8 cellular contexts compared by ENCODE assay signal in genomic region chr22:37745548-37746365, GRCh38. TPM values are rescaled to one million over a fixed set of nuclear protein-coding genes. Genes with fewer than 3 reads are reported as not detected.
DNase-seq lines count a peak whose midpoint lies in the region; ATAC-seq and TF ChIP-seq lines count a peak whose summit lies in the region.

No MANE protein-coding gene starts in this region.

- no peak overlapping the region for H2AFZ ChIP-seq in fibroblast of lung (ENCODE audit: low read length)

- DNase-seq in CD4-positive, CD25-positive, alpha-beta regulatory T cell = peak; percentile 81 to 89 (median 85)
- peak; percentile 99 for DNase-seq in GM20000 (ENCODE audit: low spot score)
- peak; percentile 98 for DNase-seq in HuH-7 (ENCODE audit: low spot score)
- peak; percentile 89 for DNase-seq in RPMI7951 (ENCODE audit: low read depth)
- DNase-seq in fibroblast of lung (ENCODE audit: low read depth in 2 of 2) = peak; percentile 83 to 84
- DNase-seq in naive thymus-derived CD4-positive, alpha-beta T cell = peak; percentile 67 to 90 (median 78)
- DNase-seq in stimulated activated CD8-positive, alpha-beta memory T cell treated with anti-CD3 and anti-CD28 coated beads, Interleukin-7, amount 100 ng/mL, for 48 hours (ENCODE audit: extremely low read depth in 1 of 2, low read depth in 1 of 2) = peak; percentile 79 to 82

- no peaks in the 10 kb centered on the region for H3K27me3 Mint-ChIP-seq in CD4-positive, CD25-positive, alpha-beta regulatory T cell
- no peaks in the 10 kb centered on the region for H3K27me3 Mint-ChIP-seq in activated T-helper 17 cell treated with anti-CD3 and anti-CD28 coated beads, Interleukin-2, amount 50 U/mL, for 72 hours
- no peaks in the 10 kb centered on the region for H3K27me3 Mint-ChIP-seq in naive thymus-derived CD4-positive, alpha-beta T cell

- H3K36me3 ChIP-seq in CD4-positive, CD25-positive, alpha-beta regulatory T cell (ENCODE audit: control insufficient read depth, insufficient read depth, low read length) = no peaks in the 10 kb centered on the region
- H3K36me3 ChIP-seq in fibroblast of lung (ENCODE audit: control insufficient read depth, insufficient read depth, low read length) = no peaks in the 10 kb centered on the region
- H3K36me3 ChIP-seq in naive thymus-derived CD4-positive, alpha-beta T cell (ENCODE audit: control insufficient read depth in 2 of 3, insufficient read depth in 3 of 3, low read length in 3 of 3) = no peaks in the 10 kb centered on the region

- H3K27ac Mint-ChIP-seq in CD4-positive, CD25-positive, alpha-beta regulatory T cell = peak overlapping the region; percentile 5 to 92 (median 90)
- peak overlapping the region; percentile 78 for H3K27ac Mint-ChIP-seq in activated T-helper 17 cell treated with anti-CD3 and anti-CD28 coated beads, Interleukin-2, amount 50 U/mL, for 72 hours
- H3K27ac Mint-ChIP-seq in naive thymus-derived CD4-positive, alpha-beta T cell = peak overlapping the region; percentile 75 to 93 (median 87)

- H3K4me3 ChIP-seq in CD4-positive, CD25-positive, alpha-beta regulatory T cell (ENCODE audit: low read depth, low read length) = peak overlapping the region; percentile 82
- peak overlapping the region; percentile 59 to 93 (median 77) for H3K4me3 ChIP-seq in fibroblast of lung (replicated peaks in 1 of 4; ENCODE audit: control extremely low read depth in 1 of 4, insufficient read depth in 1 of 4, low read depth in 3 of 4, low read length in 4 of 4)
- H3K4me3 ChIP-seq in naive thymus-derived CD4-positive, alpha-beta T cell (ENCODE audit: low read length) = peak overlapping the region; percentile 74

- no peaks in the 10 kb centered on the region for H3K9me3 Mint-ChIP-seq in CD4-positive, CD25-positive, alpha-beta regulatory T cell
- H3K9me3 Mint-ChIP-seq in activated T-helper 17 cell treated with anti-CD3 and anti-CD28 coated beads, Interleukin-2, amount 50 U/mL, for 72 hours = no peaks in the 10 kb centered on the region
- H3K9me3 Mint-ChIP-seq in naive thymus-derived CD4-positive, alpha-beta T cell = peaks cover 0 to 3% (median 0%) of the 10 kb centered on the region in 11 donors

- H3K9ac ChIP-seq in fibroblast of lung (ENCODE audit: insufficient read depth, low read length) = peak overlapping the region; percentile 93

- TF ChIP-seq CTCF in GM20000 (IDR thresholded peaks at IDR 0.05; ENCODE audit: extremely low read depth, missing control alignments) = no peak
- TF ChIP-seq CTCF in fibroblast of lung (conservative IDR thresholded peaks at IDR 0.05 in 1 of 2, IDR thresholded peaks at IDR 0.05 in 1 of 2; ENCODE audit: low read depth in 1 of 2, low read length in 2 of 2) = no peak

- peak; percentile 92 to 94 for ATAC-seq in CD4-positive, CD25-positive, alpha-beta regulatory T cell (ENCODE audit: low read depth in 2 of 2)
- ATAC-seq in activated T-helper 17 cell treated with anti-CD3 and anti-CD28 coated beads, Interleukin-2, amount 50 U/mL, for 72 hours (replicated peaks) = peak; percentile 95
- ATAC-seq in naive thymus-derived CD4-positive, alpha-beta T cell = peak; percentile 97

- H3K4me1 Mint-ChIP-seq in CD4-positive, CD25-positive, alpha-beta regulatory T cell = peaks cover 0 to 34% (median 23%) of the 10 kb centered on the region in 4 donors
- H3K4me1 Mint-ChIP-seq in activated T-helper 17 cell treated with anti-CD3 and anti-CD28 coated beads, Interleukin-2, amount 50 U/mL, for 72 hours = peaks cover 5% of the 10 kb centered on the region
- H3K4me1 Mint-ChIP-seq in naive thymus-derived CD4-positive, alpha-beta T cell = peaks cover 13 to 36% (median 26%) of the 10 kb centered on the region in 7 donors

- peak overlapping the region; percentile 66 for H3K27ac ChIP-seq in CD4-positive, CD25-positive, alpha-beta regulatory T cell (ENCODE audit: insufficient read depth, low read length, poor library complexity, severe bottlenecking)
- peak overlapping the region; percentile 93 for H3K27ac ChIP-seq in fibroblast of lung (ENCODE audit: insufficient read depth, low read length)
- peak overlapping the region; percentile 77 for H3K27ac ChIP-seq in naive thymus-derived CD4-positive, alpha-beta T cell (ENCODE audit: low read depth, low read length)

- CTCF ChIA-PET in naive thymus-derived CD4-positive, alpha-beta T cell (lab: Charles Lee) = no interaction called here

- no peaks in the 10 kb centered on the region for H3K27me3 ChIP-seq in CD4-positive, CD25-positive, alpha-beta regulatory T cell (ENCODE audit: control insufficient read depth, insufficient read depth, low read length)
- no peaks in the 10 kb centered on the region for H3K27me3 ChIP-seq in fibroblast of lung (ENCODE audit: control insufficient read depth, insufficient read depth, low read length)
- H3K27me3 ChIP-seq in naive thymus-derived CD4-positive, alpha-beta T cell (ENCODE audit: control insufficient read depth in 2 of 2, insufficient read depth in 2 of 2, low read length in 2 of 2) = no peaks in the 10 kb centered on the region

- H3K79me2 ChIP-seq in fibroblast of lung (ENCODE audit: control insufficient read depth, insufficient read depth, low read length) = peaks cover 53% of the 10 kb centered on the region

- POLR2A ChIA-PET in naive thymus-derived CD4-positive, alpha-beta T cell (lab: Charles Lee) = no interaction called here

- no peaks in the 10 kb centered on the region for H3K9me3 ChIP-seq in CD4-positive, CD25-positive, alpha-beta regulatory T cell (ENCODE audit: control insufficient read depth in 2 of 2, low read length in 2 of 2)
- H3K9me3 ChIP-seq in fibroblast of lung (ENCODE audit: control insufficient read depth, insufficient read depth, low read depth, low read length) = no peaks in the 10 kb centered on the region
- no peaks in the 10 kb centered on the region for H3K9me3 ChIP-seq in naive thymus-derived CD4-positive, alpha-beta T cell (ENCODE audit: control insufficient read depth in 2 of 3, low read length in 3 of 3)

- no peaks in the 10 kb centered on the region for H3K36me3 Mint-ChIP-seq in CD4-positive, CD25-positive, alpha-beta regulatory T cell
- H3K36me3 Mint-ChIP-seq in activated T-helper 17 cell treated with anti-CD3 and anti-CD28 coated beads, Interleukin-2, amount 50 U/mL, for 72 hours (ENCODE audit: low read depth) = no peaks in the 10 kb centered on the region
- H3K36me3 Mint-ChIP-seq in naive thymus-derived CD4-positive, alpha-beta T cell = peaks cover 0 to 3% (median 0%) of the 10 kb centered on the region in 5 donors

- peak overlapping the region; percentile 48 for H3K4me2 ChIP-seq in fibroblast of lung (ENCODE audit: extremely low read depth, insufficient read depth, low read length)

- intact Hi-C loops in naive thymus-derived CD4-positive, alpha-beta T cell (cut with micrococcal nuclease) = loop anchor here (1.0 to 5.0 kb wide), 9 partner anchors 49 to 503 kb away; partner anchors contain the start of genes GCAT (in 2 of the 2), GGA1 (in 2 of the 2), ANKRD54 (in 1 of the 2) and RAC2 (in 1 of the 2)

- peak overlapping the region; percentile 94 to 98 (median 96) for H3K4me3 Mint-ChIP-seq in CD4-positive, CD25-positive, alpha-beta regulatory T cell
- H3K4me3 Mint-ChIP-seq in activated T-helper 17 cell treated with anti-CD3 and anti-CD28 coated beads, Interleukin-2, amount 50 U/mL, for 72 hours = peak overlapping the region; percentile 83
- peak overlapping the region; percentile 82 to 96 (median 92) for H3K4me3 Mint-ChIP-seq in naive thymus-derived CD4-positive, alpha-beta T cell

- no peaks in the 10 kb centered on the region for H4K20me1 ChIP-seq in fibroblast of lung (ENCODE audit: control insufficient read depth, extremely low read depth, insufficient read depth, low read length)

- peaks cover 29% of the 10 kb centered on the region for H3K4me1 ChIP-seq in CD4-positive, CD25-positive, alpha-beta regulatory T cell (ENCODE audit: control insufficient read depth, insufficient read depth, low read length, poor library complexity, severe bottlenecking)
- H3K4me1 ChIP-seq in fibroblast of lung (ENCODE audit: control insufficient read depth, extremely low read depth, insufficient read depth, low read length) = peaks cover 47% of the 10 kb centered on the region
- H3K4me1 ChIP-seq in naive thymus-derived CD4-positive, alpha-beta T cell (ENCODE audit: control insufficient read depth in 2 of 2, insufficient read depth in 2 of 2, low read length in 2 of 2) = peaks cover 9 to 18% of the 10 kb centered on the region in 2 donors

RNA-seq across cellular contexts. Expression of gene TRIOBP, which starts 48.9 kb away (rescaled TPM):
- total RNA-seq in CD4-positive, CD25-positive, alpha-beta regulatory T cell = 24.8 TPM
- polyA plus RNA-seq in CD4-positive, CD25-positive, alpha-beta regulatory T cell = 10 to 100 TPM; 10.9 to 19.2 (median 13.1) TPM
- 68.2 and 102 TPM in 2 replicates for total RNA-seq in RPMI7951 (2014; rRNA removed; shearing (Covaris generic))
- 10 to 100 TPM; 28.2 to 36.9 TPM for total RNA-seq in activated T-helper 17 cell treated with anti-CD3 and anti-CD28 coated beads, Interleukin-2, amount 50 U/mL, for 72 hours
- 105 and 131 TPM in 2 replicates for total RNA-seq in fibroblast of lung
- 32.9 and 35.4 TPM in 2 replicates for polyA plus RNA-seq in fibroblast of lung
- 104 and 109 TPM in 2 replicates for polyA plus RNA-seq in fibroblast of lung (2012)
- 188 and 198 TPM in 2 replicates for polyA minus RNA-seq in fibroblast of lung (ENCODE audit: low replicate concordance)
- total RNA-seq in naive thymus-derived CD4-positive, alpha-beta T cell = 10 to 100 TPM; 15.0 to 43.0 (median 25.7) TPM
- 10 to 100 TPM in 1 of 2 donors, 1 to 10 TPM in 1; 6.7 to 15.4 TPM for polyA plus RNA-seq in naive thymus-derived CD4-positive, alpha-beta T cell

RNA-seq across cellular contexts. Expression of gene NOL12, which starts 59.6 kb away (rescaled TPM):
- total RNA-seq in CD4-positive, CD25-positive, alpha-beta regulatory T cell = 38.2 TPM
- polyA plus RNA-seq in CD4-positive, CD25-positive, alpha-beta regulatory T cell = 10 to 100 TPM; 33.7 to 46.9 (median 41.2) TPM
- total RNA-seq in RPMI7951 (2014; rRNA removed; shearing (Covaris generic)) = 28.8 and 39.6 TPM in 2 replicates
- total RNA-seq in activated T-helper 17 cell treated with anti-CD3 and anti-CD28 coated beads, Interleukin-2, amount 50 U/mL, for 72 hours = 10 to 100 TPM; 22.1 to 46.1 TPM
- 12.1 and 15.4 TPM in 2 replicates for total RNA-seq in fibroblast of lung
- 12.8 and 26.1 TPM in 2 replicates for polyA plus RNA-seq in fibroblast of lung
- 16.0 and 29.1 TPM in 2 replicates for polyA plus RNA-seq in fibroblast of lung (2012)
- 5.0 and 6.3 TPM in 2 replicates for polyA minus RNA-seq in fibroblast of lung (ENCODE audit: low replicate concordance)
- total RNA-seq in naive thymus-derived CD4-positive, alpha-beta T cell = 10 to 100 TPM; 32.8 to 52.5 (median 45.3) TPM
- 10 to 100 TPM; 42.7 to 48.6 TPM for polyA plus RNA-seq in naive thymus-derived CD4-positive, alpha-beta T cell

Comparison
In these comparisons a context has a peak if more than half of its experiments do, and no peak if none do; other contexts are left out.
1. Peak in every context shown above with its lines: DNase-seq, ATAC-seq, H3K4me3 ChIP-seq and H3K27ac ChIP-seq.